9 cellular contexts compared by ENCODE assay signal in genomic region chr7:3754488-3755365, GRCh38.
DNase-seq lines count a peak whose midpoint lies in the region; ATAC-seq and TF ChIP-seq lines count a peak whose summit lies in the region.
"Had no signal": no experiment of that assay in that cellular context is flagged by ENCODE, and none has a peak within 500 bp of the region (broad histone marks: within the 10 kb centered on the region; RNA-seq: fewer than 3 reads in every experiment).

No MANE protein-coding gene starts in this region.

- H3K36me3 ChIP-seq in GM23338 (ENCODE audit: insufficient read depth): no peaks in the 10 kb centered on the region
- no peaks in the 10 kb centered on the region for H3K36me3 ChIP-seq in fibroblast of lung (ENCODE audit: control insufficient read depth, insufficient read depth, low read length)
- no peaks in the 10 kb centered on the region for H3K36me3 ChIP-seq in OCI-LY7 (ENCODE audit: insufficient read depth, low read length)

- peak; percentile 81 for ATAC-seq in GM23338
- ATAC-seq in GM19035 (IDR thresholded peaks at IDR 0.05; ENCODE audit: unreplicated experiment): no peak
- no peak for ATAC-seq in HG03521 (IDR thresholded peaks at IDR 0.05; ENCODE audit: unreplicated experiment)

- H3K27me3 ChIP-seq in GM23338 (ENCODE audit: insufficient read depth) (no peaks in the 10 kb centered on the region), fibroblast of lung (ENCODE audit: control insufficient read depth, insufficient read depth, low read length) (no peaks in the 10 kb centered on the region)

- H3K4me1 ChIP-seq in GM23338 (ENCODE audit: insufficient read depth) (peaks cover 17% of the 10 kb centered on the region), fibroblast of lung (ENCODE audit: control insufficient read depth, extremely low read depth, insufficient read depth, low read length) (no peaks in the 10 kb centered on the region), OCI-LY7 (ENCODE audit: insufficient read depth, low read length, poor library complexity, severe bottlenecking) (no peaks in the 10 kb centered on the region)

- intact Hi-C loops in OCI-LY7 (cut with micrococcal nuclease; ENCODE audit: unreplicated experiment): no loop called here

- CTCF ChIA-PET in OCI-LY7 (lab: Charles Lee; ENCODE audit: unreplicated experiment): no interaction called here

- H3K9me3 Mint-ChIP-seq in GM23338: no peaks in the 10 kb centered on the region; the same call in none of the 3 replicates

- H3F3A ChIP-seq in GM23338 (replicated peaks; ENCODE audit: low read depth): no peaks in the 10 kb centered on the region

- no peak overlapping the region for H3K9ac ChIP-seq in fibroblast of lung (ENCODE audit: insufficient read depth, low read length)

- peaks cover 3% of the 10 kb centered on the region; the same call in 2 of the 3 replicates for H3K36me3 Mint-ChIP-seq in GM23338 (ENCODE audit: low read depth)

- no peak for TF ChIP-seq CTCF in GM23338 (conservative IDR thresholded peaks at IDR 0.05; ENCODE audit: low read depth in 2 of 2)
- TF ChIP-seq CTCF in fibroblast of lung (conservative IDR thresholded peaks at IDR 0.05 in 1 of 2, IDR thresholded peaks at IDR 0.05 in 1 of 2; ENCODE audit: low read depth in 1 of 2, low read length in 2 of 2): no peak
- TF ChIP-seq CTCF in OCI-LY7 (conservative IDR thresholded peaks at IDR 0.05; ENCODE audit: low read length): no peak

- H4K20me1 ChIP-seq in GM23338 (replicated peaks; ENCODE audit: insufficient read depth) (no peaks in the 10 kb centered on the region), fibroblast of lung (ENCODE audit: control insufficient read depth, extremely low read depth, insufficient read depth, low read length) (no peaks in the 10 kb centered on the region), OCI-LY7 (ENCODE audit: insufficient read depth, low read length) (no peaks in the 10 kb centered on the region)

- no peaks in the 10 kb centered on the region for H3K9me3 ChIP-seq in fibroblast of lung (ENCODE audit: control insufficient read depth, insufficient read depth, low read depth, low read length)
- H3K9me3 ChIP-seq in OCI-LY7 (ENCODE audit: low read length): no peaks in the 10 kb centered on the region

- H3K9me2 ChIP-seq in GM23338 (ENCODE audit: insufficient read depth) (no peaks in the 10 kb centered on the region), OCI-LY7 (ENCODE audit: insufficient read depth, low read length) (no peaks in the 10 kb centered on the region)

- H3K4me3 ChIP-seq in GM23338 (no peak overlapping the region), fibroblast of lung (replicated peaks in 1 of 4; ENCODE audit: control extremely low read depth in 1 of 4, insufficient read depth in 1 of 4, low read depth in 3 of 4, low read length in 4 of 4) (peak overlapping the region in 1 of 4 experiments; percentile 27), OCI-LY7 (ENCODE audit: low read depth, low read length, poor library complexity, severe bottlenecking) (no peak overlapping the region)

- H3K4me2 ChIP-seq in GM23338 (no peak overlapping the region), fibroblast of lung (ENCODE audit: extremely low read depth, insufficient read depth, low read length) (peak overlapping the region; percentile 41), OCI-LY7 (ENCODE audit: low read length) (no peak overlapping the region)

- peaks cover 4% of the 10 kb centered on the region for H3K27me3 Mint-ChIP-seq in GM23338 (ENCODE audit: insufficient read depth, low read depth, poor library complexity)

- H3K4me1 Mint-ChIP-seq in GM23338: peaks cover 30% of the 10 kb centered on the region

- POLR2A ChIA-PET in OCI-LY7 (lab: Charles Lee): no interaction called here

- BruUV-seq in OCI-LY7 (replicated peaks; lab: Mats Ljungman, UMichigan): no TSS peak

- DNase-seq in GM23338 (ENCODE audit: low spot score) (peak; percentile 39), NCI-H748 treated with DMSO at 0.1 percent for 48 hours (lab: John Stamatoyannopoulos, UW) (peak; percentile 70), fibroblast of lung (ENCODE audit: low read depth in 2 of 2) (peak; percentile 91 to 92), nucleus accumbens (lab: John Stamatoyannopoulos, UW) (peak in 53 of 56 donors; percentile 13 to 86 (median 70)), OCI-LY7 (ENCODE audit: low spot score) (no peak)
- no peak for DNase-seq in activated CD4-positive, alpha-beta T cell treated with anti-CD3 and anti-CD28 coated beads, Interleukin-2, amount 50 U/mL, for 48 hours
- DNase-seq: cortex of kidney had no signal

- H2AFZ ChIP-seq in GM23338 (no peak overlapping the region), fibroblast of lung (ENCODE audit: low read length) (no peak overlapping the region), OCI-LY7 (ENCODE audit: low read length) (no peak overlapping the region)

- peak overlapping the region; percentile 88 for H3K27ac Mint-ChIP-seq in GM23338

- H3K79me2 ChIP-seq in GM23338 (replicated peaks; ENCODE audit: insufficient read depth) (no peaks in the 10 kb centered on the region), fibroblast of lung (ENCODE audit: control insufficient read depth, insufficient read depth, low read length) (no peaks in the 10 kb centered on the region), OCI-LY7 (ENCODE audit: insufficient read depth, low read depth, low read length) (no peaks in the 10 kb centered on the region)

- no peak overlapping the region for H3K4me3 Mint-ChIP-seq in GM23338

- H3K27ac ChIP-seq in GM23338 (ENCODE audit: low read depth) (no peak overlapping the region), fibroblast of lung (ENCODE audit: insufficient read depth, low read length) (peak overlapping the region; percentile 24), OCI-LY7 (ENCODE audit: low read depth, low read length, poor library complexity, severe bottlenecking) (no peak overlapping the region)

TF ChIP-seq in GM23338, 12 proteins besides CTCF, POLR2A, EP300 and RAD21 (continues in another document):
- TF ChIP-seq STAT1 (IDR thresholded peaks at IDR 0.05; ENCODE audit: unreplicated experiment): no peak
- 0 out of 2 replicates have a peak, but pooled peaks have one; percentile 42 for TF ChIP-seq CREB1 (CRISPR knock-in tag; IDR thresholded peaks at IDR 0.05; ENCODE audit: low read depth)
- no peak for TF ChIP-seq EZH2 (IDR thresholded peaks at IDR 0.05; ENCODE audit: low read depth, unreplicated experiment)
- TF ChIP-seq POLR2AphosphoS5 (IDR thresholded peaks at IDR 0.05; ENCODE audit: low read depth): no peak
- TF ChIP-seq ZNF462 (CRISPR knock-in tag; IDR thresholded peaks at IDR 0.05): peak; percentile 71; the same call in 1 of the 2 replicates
- no peak for TF ChIP-seq ZNF114 (CRISPR knock-in tag; IDR thresholded peaks at IDR 0.05)

Comparison
In these comparisons a context has a peak if more than half of its experiments do, and no peak if none do; other contexts are left out.
1. DNase-seq: peak in GM23338 (single experiment), NCI-H748 treated with DMSO at 0.1 percent for 48 hours (single experiment), fibroblast of lung (2 of 2) and nucleus accumbens (53 of 56); none in OCI-LY7 (single experiment) and activated CD4-positive, alpha-beta T cell treated with anti-CD3 and anti-CD28 coated beads, Interleukin-2, amount 50 U/mL, for 48 hours (0 of 2).